Comparison of ENCODE assay signal across 8 cellular contexts in genomic region chr5:123371575-123372179, GRCh38. TPM values are rescaled to one million over a fixed set of nuclear protein-coding genes. Genes with fewer than 3 reads are reported as not detected.
A peak's percentile ranks its signal among the peaks of the same experiment; 100 is the strongest.
DNase-seq lines count a peak whose midpoint lies in the region; ATAC-seq and TF ChIP-seq lines count a peak whose summit lies in the region.

No MANE protein-coding gene starts in this region.

- TF ChIP-seq CTCF in HFF-Myc (IDR thresholded peaks at IDR 0.05; ENCODE audit: low read depth, low read length, missing control alignments) = peak; percentile 73

- in situ Hi-C loops in Caki2 (cut with HindIII; ENCODE audit: low pct_unique_long_range_greater_than_20kb, low sequenced_read_pairs) = no loop called here

- H3K4me3 ChIP-seq in HFF-Myc (replicated peaks; ENCODE audit: low read depth, low read length) = no peak overlapping the region

- DNase-seq in Caki2 (ENCODE audit: low read depth) = peak; percentile 8
- DNase-seq in HFF-Myc (ENCODE audit: extremely low read depth, low read depth) = no peak
- DNase-seq in activated CD4-positive, alpha-beta T cell treated with anti-CD3 and anti-CD28 coated beads for 48 hours = peak; percentile 31
- DNase-seq in foreskin melanocyte = peak; percentile 12
- peak; percentile 4 for DNase-seq in renal cortical epithelial cell (ENCODE audit: low read depth)

- ATAC-seq in GM21528 (IDR thresholded peaks at IDR 0.05; ENCODE audit: low FRiP score, unreplicated experiment) (no peak), GM21423 (IDR thresholded peaks at IDR 0.05; ENCODE audit: unreplicated experiment) (no peak), GM18502 (IDR thresholded peaks at IDR 0.05; ENCODE audit: poor library complexity, unreplicated experiment) (no peak)

RNA-seq across cellular contexts. Expression of gene CEP120, which starts 51.5 kb away (rescaled TPM):
- total RNA-seq in Caki2 (2014; rRNA removed; shearing (Covaris generic); ENCODE audit: low replicate concordance) = 8.5 and 8.6 TPM in 2 replicates
- total RNA-seq in renal cortical epithelial cell = 20.5 and 24.2 TPM in 2 replicates
